ENCODE assay signal across 8 cellular contexts in genomic region chr13:102400619-102401125, GRCh38. TPM values are rescaled to one million over a fixed set of nuclear protein-coding genes. Genes with fewer than 3 reads are reported as not detected.
DNase-seq lines count a peak whose midpoint lies in the region; ATAC-seq and TF ChIP-seq lines count a peak whose summit lies in the region.

No MANE protein-coding gene starts in this region.

- TF ChIP-seq CTCF in GM12864 (IDR thresholded peaks at IDR 0.05; ENCODE audit: low read depth, low read length, missing control alignments) = no peak
- TF ChIP-seq CTCF in epithelial cell of proximal tubule (conservative IDR thresholded peaks at IDR 0.05; ENCODE audit: low read depth, low read length) = no peak
- TF ChIP-seq CTCF in neural crest cell (conservative IDR thresholded peaks at IDR 0.05) = no peak

- peak overlapping the region; percentile 38 for H3K4me3 ChIP-seq in GM12864 (ENCODE audit: low read depth, low read length)
- H3K4me3 ChIP-seq in epithelial cell of proximal tubule (ENCODE audit: low read depth, low read length) = peak overlapping the region; percentile 66

- ATAC-seq in HG03565 (IDR thresholded peaks at IDR 0.05; ENCODE audit: unreplicated experiment) = no peak

- no peak overlapping the region for H3K27ac Mint-ChIP-seq in neural crest cell (ENCODE audit: unreplicated experiment)

- no peaks in the 10 kb centered on the region for H3K9me3 Mint-ChIP-seq in neural crest cell

- peaks cover 25% of the 10 kb centered on the region for H3K4me1 Mint-ChIP-seq in neural crest cell

- DNase-seq in GM12864 (ENCODE audit: low read depth) = no peak
- DNase-seq in SHP77 (lab: John Stamatoyannopoulos, UW) = peak; percentile 57 to 65
- no peak for DNase-seq in epithelial cell of proximal tubule (ENCODE audit: low read depth)
- DNase-seq in neural crest cell (ENCODE audit: low read depth, low spot score) = no peak
- DNase-seq in NOMO-1 treated with dmso at 0.1 percent for 144 hours (lab: John Stamatoyannopoulos, UW; ENCODE audit: unreplicated experiment) = no peak
- DNase-seq in OCI-M2 (lab: John Stamatoyannopoulos, UW; ENCODE audit: unreplicated experiment) = no peak
- DNase-seq in NCI-H2196 treated with DMSO at 0.1 percent for 48 hours (lab: John Stamatoyannopoulos, UW; ENCODE audit: unreplicated experiment) = no peak

- peaks cover 90% of the 10 kb centered on the region for H3K27me3 Mint-ChIP-seq in neural crest cell (ENCODE audit: low read depth)

- H3K4me3 Mint-ChIP-seq in neural crest cell = peak overlapping the region; percentile 91

- H3K36me3 Mint-ChIP-seq in neural crest cell (ENCODE audit: low read depth) = no peaks in the 10 kb centered on the region

RNA-seq across cellular contexts. Expression of gene FGF14, which starts 1.2 kb away (rescaled TPM):
- total RNA-seq in epithelial cell of proximal tubule (0.06 TPM in 1 of 2 replicates, not detected in the other), neural crest cell (0.75 and 1.7 TPM in 2 replicates)

Comparison
In these comparisons a context has a peak if more than half of its experiments do, and no peak if none do; other contexts are left out.
1. DNase-seq: peak in SHP77 (2 of 2); none in GM12864 (single experiment), epithelial cell of proximal tubule (single experiment), neural crest cell (single experiment), NOMO-1 treated with dmso at 0.1 percent for 144 hours (single experiment), OCI-M2 (single experiment) and NCI-H2196 treated with DMSO at 0.1 percent for 48 hours (single experiment).